In genomic region chr20:54095824-54096223, GRCh38 we compare ENCODE assay signal across 23 cellular contexts. TPM values are rescaled to one million over a fixed set of nuclear protein-coding genes. Genes with fewer than 3 reads are reported as not detected.
DNase-seq lines count a peak whose midpoint lies in the region; ATAC-seq, FAIRE-seq and TF ChIP-seq lines count a peak whose summit lies in the region.
"Had no signal": no experiment of that assay in that cellular context is flagged by ENCODE, and none has a peak within 500 bp of the region (broad histone marks: within the 10 kb centered on the region; RNA-seq: fewer than 3 reads in every experiment).

No MANE protein-coding gene starts in this region.

- no peak overlapping the region for H2AK5ac ChIP-seq in H1 (ENCODE audit: low read depth, low read length)

- no peak overlapping the region for H2BK20ac ChIP-seq in H1 (ENCODE audit: low read length)

- H3K18ac ChIP-seq in H1 (ENCODE audit: extremely low read depth, low read length): no peak overlapping the region

- H2BK120ac ChIP-seq in H1 (replicated peaks; ENCODE audit: low read depth, low read length): no peak overlapping the region

- no peak for TF ChIP-seq EP300 in A549 (IDR thresholded peaks at IDR 0.05)
- TF ChIP-seq EP300 in H1 (IDR thresholded peaks at IDR 0.05; ENCODE audit: borderline replicate concordance in 1 of 2, low read depth in 2 of 2, low read length in 2 of 2): no peak

- FAIRE-seq in A549 (lab: Jason Lieb, UNC): no peak
- FAIRE-seq in H1 (lab: Jason Lieb, UNC): no peak
- FAIRE-seq: A204.1, D721Med, G401.6, GM12891, GM19239 had no signal

- TF ChIP-seq POLR2A in A549 (IDR thresholded peaks at IDR 0.05; ENCODE audit: low read length): no peak
- no peak for TF ChIP-seq POLR2A in HCT116 (IDR thresholded peaks at IDR 0.05; ENCODE audit: borderline replicate concordance, extremely low read depth, insufficient read depth, insufficient read length)
- no peak for TF ChIP-seq POLR2A in H1 (IDR thresholded peaks at IDR 0.05; ENCODE audit: control extremely low read depth in 1 of 2, low read depth in 2 of 2, low read length in 2 of 2)
- TF ChIP-seq POLR2A in uterus (IDR thresholded peaks at IDR 0.05): no peak
- no peak for TF ChIP-seq POLR2A in adrenal gland (IDR thresholded peaks at IDR 0.05)

- H3K4me2 ChIP-seq in A549: no peak overlapping the region
- no peak overlapping the region for H3K4me2 ChIP-seq in HCT116 (ENCODE audit: low read length)
- H3K4me2 ChIP-seq in H1 (ENCODE audit: insufficient read depth in 1 of 2, low read depth in 2 of 2, low read length in 2 of 2): no peak overlapping the region
- H3K4me2 ChIP-seq: BLaER1 treated with 17β-estradiol and CSF1 and Interleukin-3, amounts not matched to agents 10 nM and 100 nM had no signal

- no peak overlapping the region for H4K5ac ChIP-seq in H1 (ENCODE audit: insufficient read length, low read depth, low read length)

- in situ Hi-C loops in Panc1 (cut with HindIII; ENCODE audit: low pct_unique_long_range_greater_than_20kb, low sequenced_read_pairs): no loop called here

- H3K23me2 ChIP-seq in H1 (ENCODE audit: low read depth, low read length): no peaks in the 10 kb centered on the region

- H3K79me2 ChIP-seq in HCT116 (ENCODE audit: insufficient read depth, low read length) (no peaks in the 10 kb centered on the region), H1 (ENCODE audit: control insufficient read depth in 1 of 2, insufficient read depth in 2 of 2, low read length in 2 of 2) (no peaks in the 10 kb centered on the region)

- no peak for TF ChIP-seq CTCF in A549 (IDR thresholded peaks at IDR 0.05)
- no peak for TF ChIP-seq CTCF in HCT116 (IDR thresholded peaks at IDR 0.05 in 2 of 3, conservative IDR thresholded peaks at IDR 0.05 in 1 of 3; ENCODE audit: borderline replicate concordance in 1 of 3, insufficient read depth in 1 of 3, low read depth in 2 of 3, low read length in 2 of 3)
- no peak for TF ChIP-seq CTCF in Panc1 (IDR thresholded peaks at IDR 0.05)
- no peak for TF ChIP-seq CTCF in H1 (IDR thresholded peaks at IDR 0.05; ENCODE audit: control extremely low read depth in 1 of 3, insufficient read depth in 1 of 3, low read depth in 1 of 3, low read length in 3 of 3)
- no peak for TF ChIP-seq CTCF in uterus (IDR thresholded peaks at IDR 0.05)
- no peak for TF ChIP-seq CTCF in adrenal gland (IDR thresholded peaks at IDR 0.05)

- no peaks in the 10 kb centered on the region for H3K27me3 ChIP-seq in HCT116 (ENCODE audit: insufficient read depth, low read length)
- H3K27me3 ChIP-seq in Panc1 (ENCODE audit: control insufficient read depth, insufficient read depth, low read length): no peaks in the 10 kb centered on the region
- H3K27me3 ChIP-seq in H1 (replicated peaks in 1 of 4; ENCODE audit: control insufficient read depth in 3 of 4, extremely low read depth in 1 of 4, insufficient read depth in 3 of 4, low read length in 3 of 4): no peaks in the 10 kb centered on the region
- no peaks in the 10 kb centered on the region for H3K27me3 ChIP-seq in uterus
- H3K27me3 ChIP-seq in adrenal gland: peaks cover 6% of the 10 kb centered on the region
- H3K27me3 ChIP-seq: BLaER1 treated with 17β-estradiol and CSF1 and Interleukin-3, amounts not matched to agents 10 nM and 100 nM had no signal

- ATAC-seq in A549 (no peak), HCT116 (no peak), Panc1 (no peak)
- ATAC-seq: CD8-positive, alpha-beta T cell had no signal

- H3K4me3 ChIP-seq in A549 (no peak overlapping the region), HCT116 (replicated peaks in 1 of 2; ENCODE audit: low read depth in 1 of 2, low read length in 2 of 2) (no peak overlapping the region), Panc1 (ENCODE audit: low read depth in 2 of 2, low read length in 2 of 2) (no peak overlapping the region), H1 (ENCODE audit: extremely low read depth in 1 of 4, insufficient read depth in 2 of 4, low read depth in 3 of 4, low read length in 4 of 4) (no peak overlapping the region), uterus (no peak overlapping the region), adrenal gland (no peak overlapping the region)
- H3K4me3 ChIP-seq: BLaER1 treated with 17β-estradiol and CSF1 and Interleukin-3, amounts not matched to agents 10 nM and 100 nM had no signal

- no peak overlapping the region for H2BK12ac ChIP-seq in H1 (ENCODE audit: low read depth, low read length)

- intact Hi-C loops in HCT116 (cut with micrococcal nuclease) (loop anchor here (1.0 kb wide), 2 partner anchors 103 to 550 kb away; no protein-coding TSS in a partner anchor), Panc1 (cut with micrococcal nuclease; ENCODE audit: unreplicated experiment) (loop anchor here (1.0 to 2.0 kb wide), 2 partner anchors 103 to 551 kb away; no protein-coding TSS in a partner anchor), uterus (cut with DNase I; ENCODE audit: low total_unique reads) (loop anchor here (5.0 to 10.0 kb wide), 2 partner anchors 109 to 551 kb away; partner anchors contain the start of gene PFDN4), adrenal gland (cut with DNase I) (loop anchor here (5.0 kb wide), 2 partner anchors 101 to 551 kb away; no protein-coding TSS in a partner anchor)

- H3K36me3 ChIP-seq in HCT116 (ENCODE audit: control insufficient read depth in 1 of 2, insufficient read depth in 2 of 2, low read length in 2 of 2) (no peaks in the 10 kb centered on the region), Panc1 (ENCODE audit: control insufficient read depth, insufficient read depth, low read length) (no peaks in the 10 kb centered on the region), H1 (ENCODE audit: control insufficient read depth in 2 of 4, insufficient read depth in 4 of 4, low read length in 3 of 4) (no peaks in the 10 kb centered on the region), uterus (no peaks in the 10 kb centered on the region), adrenal gland (replicated peaks in 1 of 2) (no peaks in the 10 kb centered on the region)
- H3K36me3 ChIP-seq: BLaER1 treated with 17β-estradiol and CSF1 and Interleukin-3, amounts not matched to agents 10 nM and 100 nM had no signal

- H3K27ac ChIP-seq in A549 (peak overlapping the region; percentile 92 to 98; a peak in 5 of 6 replicates), HCT116 (ENCODE audit: low read depth, low read length) (no peak overlapping the region), Panc1 (ENCODE audit: low read length) (peak overlapping the region; percentile 78), H1 (ENCODE audit: low read depth, low read length) (no peak overlapping the region), uterus (no peak overlapping the region), adrenal gland (no peak overlapping the region)
- H3K27ac ChIP-seq: BLaER1 treated with 17β-estradiol and CSF1 and Interleukin-3, amounts not matched to agents 10 nM and 100 nM; C4-2B had no signal

- H3K23ac ChIP-seq in H1 (ENCODE audit: insufficient read length): no peak overlapping the region

- no peak overlapping the region for H2BK15ac ChIP-seq in H1 (ENCODE audit: low read length)

- no peak overlapping the region for H4K91ac ChIP-seq in H1 (replicated peaks; ENCODE audit: insufficient read length, low read length)

- WGBS in A549 (ENCODE audit: missing lambda C conversion rate): 82% methylated on average over 1 of the region's 1 CpG
- 89% methylated on average over 1 of the region's 1 CpG; no CpG with 5 or more reads in 1 of the 2 experiments for WGBS in H1 (ENCODE audit: extremely low coverage in 1 of 2, insufficient coverage in 1 of 2, insufficient read length in 1 of 2, insufficient replicate concordance in 2 of 2, low coverage in 1 of 2, low lambda C conversion rate in 2 of 2, missing lambda C conversion rate in 1 of 2), 2 experiments
- WGBS in adrenal gland, 4 donors: 38 to 72% (median 64%) methylated on average over 1 of the region's 1 CpG

- no peak overlapping the region for H4K8ac ChIP-seq in H1 (ENCODE audit: extremely low read depth, insufficient read depth, low read length)

- DNase-seq in A549 (ENCODE audit: low read depth in 1 of 2, low spot score in 1 of 2) (no peak), HCT116 (ENCODE audit: low read depth, low spot score) (no peak), Panc1 (ENCODE audit: low read depth, low spot score) (no peak), H1 (ENCODE audit: low read depth in 1 of 2, low spot score in 2 of 2) (no peak), NCI-H1092 treated with DMSO at 0.1 percent for 48 hours (lab: John Stamatoyannopoulos, UW) (no peak), uterus (no peak), adrenal gland (no peak)
- DNase-seq: 8988T; AML-193; Caco-2; Calu3; CD4-positive, alpha-beta T cell; CD8-positive, alpha-beta T cell; DMS79 treated with DMSO at 0.1 percent for 48 hours; GF-D8 had no signal

- H3K9me2 ChIP-seq in HCT116 (ENCODE audit: insufficient read depth): no peaks in the 10 kb centered on the region

- no peak overlapping the region for H3K14ac ChIP-seq in H1 (ENCODE audit: insufficient read length)

- no peak overlapping the region for H3K56ac ChIP-seq in H1 (replicated peaks; ENCODE audit: insufficient read length, low read depth, low read length)

- H4K20me1 ChIP-seq in HCT116 (ENCODE audit: insufficient read depth) (no peaks in the 10 kb centered on the region), H1 (replicated peaks in 1 of 2; ENCODE audit: control insufficient read depth in 1 of 2, insufficient read depth in 2 of 2, low read length in 2 of 2) (no peaks in the 10 kb centered on the region)
- H4K20me1 ChIP-seq: BLaER1 treated with 17β-estradiol and CSF1 and Interleukin-3, amounts not matched to agents 10 nM and 100 nM had no signal

- H3K4ac ChIP-seq in H1 (replicated peaks; ENCODE audit: insufficient read length, low read depth, low read length): no peak overlapping the region

- H3K9me3 ChIP-seq in A549: no peaks in the 10 kb centered on the region
- H3K9me3 ChIP-seq in HCT116 (ENCODE audit: control insufficient read depth in 1 of 2, insufficient read depth in 1 of 2, low read depth in 1 of 2, low read length in 2 of 2): no peaks in the 10 kb centered on the region; a peak in 1 of 4 replicates
- no peaks in the 10 kb centered on the region for H3K9me3 ChIP-seq in Panc1 (ENCODE audit: control insufficient read depth, insufficient read depth, low read depth, low read length)
- no peaks in the 10 kb centered on the region for H3K9me3 ChIP-seq in H1 (ENCODE audit: insufficient read depth in 2 of 2, low read depth in 1 of 2, low read length in 1 of 2)
- H3K9me3 ChIP-seq in uterus: no peaks in the 10 kb centered on the region
- no peaks in the 10 kb centered on the region for H3K9me3 ChIP-seq in adrenal gland (replicated peaks in 1 of 3)
- H3K9me3 ChIP-seq: BLaER1 treated with 17β-estradiol and CSF1 and Interleukin-3, amounts not matched to agents 10 nM and 100 nM; Caco-2 had no signal

- peak overlapping the region; percentile 14 for H2AFZ ChIP-seq in HCT116 (ENCODE audit: low read depth, low read length, poor library complexity, severe bottlenecking)
- no peak overlapping the region for H2AFZ ChIP-seq in H1 (ENCODE audit: low read length)

- CTCF ChIA-PET in A549 (lab: Yijun Ruan, JAX) (interaction anchor here (0.6 to 19.2 kb wide), 19 partner anchors 8 to 550 kb away, joined by 3 to 655 read pairs (median 12); partner anchors contain the start of gene PFDN4), HCT116 (lab: Charles Lee) (interaction anchor here (1.2 to 13.2 kb wide), 3 partner anchors 9 to 104 kb away, joined by 4 to 162 read pairs (median 26); no protein-coding TSS in a partner anchor), Panc1 (lab: Charles Lee) (interaction anchor here (0.7 to 1.0 kb wide), 4 partner anchors 105 to 1876 kb away, joined by 3 to 4 read pairs (median 4); partner anchors contain the start of gene PFDN4), H1 (lab: Charles Lee; ENCODE audit: partially characterized antibody) (interaction anchor here (1.2 to 19.2 kb wide), 10 partner anchors 8 to 127 kb away, joined by 3 to 591 read pairs (median 8); partner anchors contain the start of gene PFDN4)

- TF ChIP-seq RAD21 in A549 (conservative IDR thresholded peaks at IDR 0.05 in 1 of 2, IDR thresholded peaks at IDR 0.05 in 1 of 2) (no peak), HCT116 (IDR thresholded peaks at IDR 0.05; ENCODE audit: low read depth) (no peak), H1 (IDR thresholded peaks at IDR 0.05 in 1 of 2, conservative IDR thresholded peaks at IDR 0.05 in 1 of 2; ENCODE audit: low read depth in 2 of 2, low read length in 2 of 2) (no peak)

- no peaks in the 10 kb centered on the region for H3K79me1 ChIP-seq in H1 (ENCODE audit: low read depth, low read length)

- POLR2A ChIA-PET in A549 (lab: Yijun Ruan, JAX): no interaction called here
- POLR2A ChIA-PET in HCT116 (lab: Charles Lee): interaction anchor here (1.4 kb wide), 1 partner anchor 103 kb away, joined by 3 read pairs; no protein-coding TSS in a partner anchor
- POLR2A ChIA-PET in Panc1 (lab: Charles Lee): no interaction called here
- POLR2A ChIA-PET in H1 (lab: Charles Lee; ENCODE audit: partially characterized antibody): no interaction called here

- RAD21 ChIA-PET in HCT116 (lab: Charles Lee; ENCODE audit: low non-redundant PET in 1 of 2, low total read pairs in 2 of 2, uncharacterized antibody in 2 of 2, unreplicated experiment in 2 of 2): interaction anchor here (1.9 kb wide), 2 partner anchors 104 kb away, joined by 15 to 17 read pairs; no protein-coding TSS in a partner anchor

- H2BK5ac ChIP-seq in H1 (ENCODE audit: low read depth, low read length): no peak overlapping the region

- BruUV-seq in HCT116 (replicated peaks; lab: Mats Ljungman, UMichigan) (no TSS peak), Panc1 (replicated peaks; lab: Mats Ljungman, UMichigan) (no TSS peak)

- peaks cover 30% of the 10 kb centered on the region for H3K4me1 ChIP-seq in A549
- H3K4me1 ChIP-seq in HCT116 (ENCODE audit: control insufficient read depth in 1 of 2, insufficient read depth in 2 of 2, low read length in 2 of 2): peaks cover 7 to 21% of the 10 kb centered on the region in 2 experiments; a peak in 3 of 4 replicates
- H3K4me1 ChIP-seq in Panc1 (ENCODE audit: control insufficient read depth, insufficient read depth, low read length): peaks cover 17% of the 10 kb centered on the region
- peaks cover 0 to 2% (median 0%) of the 10 kb centered on the region in 4 experiments; a peak in 1 of 7 replicates for H3K4me1 ChIP-seq in H1 (replicated peaks in 1 of 4; ENCODE audit: control insufficient read depth in 3 of 4, insufficient read depth in 4 of 4, low read length in 3 of 4)
- no peaks in the 10 kb centered on the region for H3K4me1 ChIP-seq in uterus
- H3K4me1 ChIP-seq in adrenal gland (replicated peaks in 1 of 2): no peaks in the 10 kb centered on the region
- H3K4me1 ChIP-seq: Caco-2 had no signal

- H3K9ac ChIP-seq in HCT116 (ENCODE audit: low read length) (no peak overlapping the region), H1 (replicated peaks in 1 of 4; ENCODE audit: extremely low read depth in 1 of 4, low read depth in 3 of 4, low read length in 3 of 4) (no peak overlapping the region)
- H3K9ac ChIP-seq: BLaER1 treated with 17β-estradiol and CSF1 and Interleukin-3, amounts not matched to agents 10 nM and 100 nM had no signal

RNA-seq across cellular contexts. Expression of gene BCAS1, which starts 25.4 kb away (rescaled TPM):
- polyA plus RNA-seq in A549 (2011; rRNA removed) (3.9 and 7.9 TPM in 2 replicates), A549 (2017; fragmentation: RNase III; extraction: RNeasy Plus Mini Kit Qiagen cat#74134 plus additional on column Dnase treatment) (1.2 to 1.4 TPM (median 1.3 TPM) in 3 replicates), H1 (2011; rRNA removed) (0.06 and 0.08 TPM in 2 replicates), adrenal gland (under 1 TPM; 0.07 to 0.80 (median 0.13) TPM)
- 0.96 and 0.98 TPM in 2 replicates for polyA plus RNA-seq in A549 (2012; cell fraction: cytosol; rRNA removed)
- polyA plus RNA-seq in A549 (2012; cell fraction: nucleus; rRNA removed): 0.73 and 1.2 TPM in 2 replicates
- polyA minus RNA-seq in A549 (2011; rRNA and poly(A)+ RNA removed): 3.2 and 3.6 TPM in 2 replicates
- total RNA-seq in HCT116 (2021; ENCODE audit: unreplicated experiment) (0.17 TPM), Panc1 (2021; ENCODE audit: unreplicated experiment) (3.1 TPM), uterus (under 1 TPM in 2 of 4 donors, not detected in 2; 0.29 to 0.83 TPM), adrenal gland (under 1 TPM in 1 of 8 donors, not detected in 7; 0.11 TPM)
- 0.09 and 0.17 TPM in 2 replicates for polyA plus RNA-seq in HCT116 (2012)
- polyA plus RNA-seq in Panc1 (2012; ENCODE audit: insufficient read length): 4.0 TPM
- 0.19 and 0.27 TPM in 2 replicates for total RNA-seq in H1 (2021; fragmentation: NEBNext Ultra II Directional; extraction: Animal tissue kit (Norgen Biotek cat#: 25700))
- polyA plus RNA-seq in H1 (2011; cell fraction: cytosol; rRNA removed): 0.03 TPM
- 0.10 TPM for polyA plus RNA-seq in H1 (2011; cell fraction: nucleus; rRNA removed)
- 0.25 to 0.48 TPM (median 0.38 TPM) in 3 of 4 replicates, not detected in the other for polyA plus RNA-seq in H1 (2012, experiment 1 of 2)
- not detected for polyA plus RNA-seq in H1 (2012, experiment 2 of 2)
- polyA plus RNA-seq in H1 (2013, experiment 1 of 2): 0.20 TPM
- 0.18 TPM for polyA plus RNA-seq in H1 (2013, experiment 2 of 2)
- 0.02 and 0.06 TPM in 2 replicates for polyA minus RNA-seq in H1 (2011; rRNA and poly(A)+ RNA removed)
- polyA minus RNA-seq in H1 (2011; cell fraction: cytosol; rRNA and poly(A)+ RNA removed): not detected
- polyA minus RNA-seq in H1 (2011; cell fraction: nucleus; rRNA and poly(A)+ RNA removed): 0.30 TPM
- total RNA-seq: CD8-positive, alpha-beta T cell had no signal
- polyA plus RNA-seq: BJ had no signal

Comparison
In these comparisons a context has a peak if more than half of its experiments do, and no peak if none do; other contexts are left out.
1. H3K27ac ChIP-seq: peak in A549 (2 of 2) and Panc1 (single experiment); none in HCT116 (single experiment), H1 (single experiment), uterus (0 of 2) and adrenal gland (0 of 5).
2. Of the 18 proteins assayed by ChIP-seq in both H1 and A549: peak only in H1: KDM1A; only in A549: none; in both: none; in neither: 17.